Comparison of ENCODE assay signal across 8 cellular contexts in the genomic region with DNA sequence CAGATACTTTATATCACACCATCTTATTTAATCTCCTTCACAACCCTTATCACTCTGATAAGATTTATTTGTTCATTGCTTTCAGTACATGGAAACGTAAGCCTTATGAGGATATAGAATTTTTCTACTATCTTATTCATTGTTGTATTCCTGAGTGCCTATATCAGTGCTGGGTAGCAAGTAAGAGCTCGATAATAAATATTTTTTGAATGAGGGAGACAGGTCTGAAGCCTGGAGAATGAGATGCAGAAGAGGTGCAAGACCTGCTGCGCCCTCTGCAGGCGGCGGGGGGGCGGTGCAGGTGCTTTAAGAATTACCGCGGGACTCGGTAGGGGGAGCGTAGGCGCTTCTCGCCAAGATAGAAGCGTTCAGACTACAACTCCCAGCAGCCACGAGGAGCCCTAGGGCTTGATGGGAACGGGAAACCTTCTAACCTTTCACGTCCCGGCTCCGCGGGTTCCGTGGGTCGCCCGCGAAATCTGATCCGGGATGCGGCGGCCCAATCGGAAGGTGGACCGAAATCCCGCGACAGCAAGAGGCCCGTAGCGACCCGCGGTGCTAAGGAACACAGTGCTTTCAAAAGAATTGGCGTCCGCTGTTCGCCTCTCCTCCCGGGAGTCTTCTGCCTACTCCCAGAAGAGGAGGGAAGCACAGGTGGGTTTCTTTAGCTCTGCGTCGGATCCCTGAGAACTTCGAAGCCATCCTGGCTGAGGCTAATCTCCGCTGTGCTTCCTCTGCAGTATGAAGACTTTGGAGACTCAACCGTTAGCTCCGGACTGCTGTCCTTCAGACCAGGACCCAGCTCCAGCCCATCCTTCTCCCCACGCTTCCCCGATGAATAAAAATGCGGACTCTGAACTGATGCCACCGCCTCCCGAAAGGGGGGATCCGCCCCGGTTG. TPM values are rescaled to one million over a fixed set of nuclear protein-coding genes. Genes with fewer than 3 reads are reported as not detected.
DNase-seq lines count a peak whose midpoint lies in the region; ATAC-seq and TF ChIP-seq lines count a peak whose summit lies in the region.

A gene (plus strand): TSS at position 570 of the 900 bp plus-strand sequence. CDS start 172 bp downstream, at position 742.

- no peaks in the 10 kb centered on the region for H3K36me3 ChIP-seq in lung (ENCODE audit: control insufficient read depth in 2 of 2, insufficient read depth in 2 of 2, low read length in 2 of 2)

- ATAC-seq in GM19467 (IDR thresholded peaks at IDR 0.05; ENCODE audit: unreplicated experiment) (peak; percentile 69), lung (ENCODE audit: insufficient read depth, low FRiP score) (peak; percentile 88)

- peaks cover 7 to 8% of the 10 kb centered on the region in 2 donors for H3K4me1 ChIP-seq in lung (ENCODE audit: control insufficient read depth in 2 of 2, insufficient read depth in 2 of 2, low read length in 2 of 2)

- H3K27me3 ChIP-seq in lung (ENCODE audit: control insufficient read depth, insufficient read depth), result no peaks in the 10 kb centered on the region

- peak; percentile 99 for TF ChIP-seq CTCF in lung (IDR thresholded peaks at IDR 0.05; ENCODE audit: control extremely low read depth, extremely low read depth)

- peak within 1 kb of the TSS; percentile 87 for H3K4me3 ChIP-seq in lung

- peak within 1 kb of the TSS; percentile 86 to 99 for H3K27ac ChIP-seq in lung (ENCODE audit: low read depth in 1 of 2, low read length in 1 of 2)

- H3K9me3 ChIP-seq in lung (ENCODE audit: control insufficient read depth in 2 of 2, insufficient read depth in 1 of 2, low read length in 1 of 2), result no peaks in the 10 kb centered on the region

- peak; percentile 97 for DNase-seq in COLO829 (ENCODE audit: low spot score)
- DNase-seq in HS-5 (ENCODE audit: low read depth), result peak; percentile 92
- peak; percentile 66 for DNase-seq in NK-92 (lab: John Stamatoyannopoulos, UW; ENCODE audit: unreplicated experiment)
- DNase-seq in activated CD8-positive, alpha-beta memory T cell treated with anti-CD3 and anti-CD28 coated beads for 1 hour (ENCODE audit: extremely low read depth in 1 of 2, low read depth in 1 of 2), result peak; percentile 90 to 91
- DNase-seq in effector CD4-positive, alpha-beta T cell, result peak; percentile 93
- peak; percentile 98 for DNase-seq in lung (ENCODE audit: low spot score)
- DNase-seq in stimulated activated CD4-positive, alpha-beta T cell treated with anti-CD3 and anti-CD28 coated beads, TNF-alpha, amount 100 ng/mL, for 4 hours (ENCODE audit: low read depth in 3 of 3), result peak; percentile 90 to 94 (median 92)

- 0% methylated on average over 51 of the region's 51 CpGs for WGBS in lung, 2 donors

RNA-seq across cellular contexts. Expression of the gene that starts here (rescaled TPM):
- total RNA-seq in lung, result 10 to 100 TPM; 10.5 to 17.3 TPM
- 10 to 100 TPM in 1 of 2 donors, 1 to 10 TPM in 1; 9.6 to 12.5 TPM for polyA plus RNA-seq in lung

Comparison
In these comparisons a context has a peak if more than half of its experiments do, and no peak if none do; other contexts are left out.
1. Peak in every context shown above with its lines: DNase-seq, ATAC-seq, H3K4me3 ChIP-seq and H3K27ac ChIP-seq.